7 cellular contexts compared by ENCODE assay signal in genomic region chr10:72318383-72319262, GRCh38. TPM values are rescaled to one million over a fixed set of nuclear protein-coding genes. Genes with fewer than 3 reads are reported as not detected.
A peak's percentile ranks its signal among the peaks of the same experiment; 100 is the strongest.
DNase-seq lines count a peak whose midpoint lies in the region; ATAC-seq and TF ChIP-seq lines count a peak whose summit lies in the region.

No MANE protein-coding gene starts in this region.

- no peak for ATAC-seq in GM21390 (IDR thresholded peaks at IDR 0.05; ENCODE audit: unreplicated experiment)

- H3K27ac ChIP-seq in SK-N-MC: peak overlapping the region; percentile 90

- peak overlapping the region; percentile 76 for H3K27ac Mint-ChIP-seq in HFFc6

- no peaks in the 10 kb centered on the region for H3K36me3 Mint-ChIP-seq in HFFc6 (ENCODE audit: low read depth)

- no peaks in the 10 kb centered on the region for H3K9me3 Mint-ChIP-seq in HFFc6

- TF ChIP-seq CTCF in HFFc6 (IDR thresholded peaks at IDR 0.05) (no peak), fibroblast of villous mesenchyme (IDR thresholded peaks at IDR 0.05; ENCODE audit: insufficient read depth, low read depth, low read length) (no peak)

- H3K4me1 Mint-ChIP-seq in HFFc6 (ENCODE audit: low read depth): peaks cover 48% of the 10 kb centered on the region

- peaks cover 3% of the 10 kb centered on the region for H3K27me3 Mint-ChIP-seq in HFFc6 (ENCODE audit: insufficient read depth)

- H3K9me3 ChIP-seq in SK-N-MC (ENCODE audit: low read depth, low read length): no peaks in the 10 kb centered on the region

- H3K36me3 ChIP-seq in SK-N-MC (ENCODE audit: insufficient read depth, low read length): no peaks in the 10 kb centered on the region

- H3K4me3 ChIP-seq in SK-N-MC: peak overlapping the region; percentile 70
- H3K4me3 ChIP-seq in fibroblast of villous mesenchyme (ENCODE audit: low read depth, low read length): peak overlapping the region; percentile 51

- DNase-seq in HFFc6: no peak
- DNase-seq in SK-N-MC (ENCODE audit: low read depth, low spot score): no peak
- DNase-seq in fibroblast of villous mesenchyme (ENCODE audit: low read depth): peak; percentile 34
- DNase-seq in stimulated activated CD8-positive, alpha-beta memory T cell treated with anti-CD3 and anti-CD28 coated beads, Interleukin-4, amount 100 ng/mL, for 48 hours: peak; percentile 42
- DNase-seq in activated gamma-delta T cell treated with Interleukin-2 at 50 U/mL for 16 hours: no peak
- no peak for DNase-seq in NCI-H2196 (lab: John Stamatoyannopoulos, UW; ENCODE audit: unreplicated experiment)

- peak overlapping the region; percentile 81 for H3K9ac ChIP-seq in SK-N-MC (ENCODE audit: insufficient read length)

- peak overlapping the region; percentile 66 for H3K4me3 Mint-ChIP-seq in HFFc6

RNA-seq across cellular contexts. Expression of gene DNAJB12, which starts 36.1 kb away (rescaled TPM):
- total RNA-seq in HFFc6 (2021; fragmentation: NEBNext Ultra II Directional; extraction: Animal tissue kit (Norgen Biotek cat#: 25700)): 10 to 100 TPM; 36.3 to 42.5 (median 39.0) TPM
- 32.5 and 32.8 TPM in 2 replicates for total RNA-seq in fibroblast of villous mesenchyme

RNA-seq across cellular contexts. Expression of gene DDIT4, which starts 44.9 kb away (rescaled TPM):
- total RNA-seq in HFFc6 (2021; fragmentation: NEBNext Ultra II Directional; extraction: Animal tissue kit (Norgen Biotek cat#: 25700)): 10 to 100 TPM; 27.7 to 32.4 (median 30.0) TPM
- total RNA-seq in fibroblast of villous mesenchyme: 88.5 and 325 TPM in 2 replicates

Comparison
In these comparisons a context has a peak if more than half of its experiments do, and no peak if none do; other contexts are left out.
1. DNase-seq: peak in fibroblast of villous mesenchyme (single experiment) and stimulated activated CD8-positive, alpha-beta memory T cell treated with anti-CD3 and anti-CD28 coated beads, Interleukin-4, amount 100 ng/mL, for 48 hours (single experiment); none in HFFc6 (single experiment), SK-N-MC (single experiment), activated gamma-delta T cell treated with Interleukin-2 at 50 U/mL for 16 hours (single experiment) and NCI-H2196 (single experiment).